Comparison of ENCODE assay signal across 26 cellular contexts in genomic region chr1:46362158-46362557, GRCh38. TPM values are rescaled to one million over a fixed set of nuclear protein-coding genes. Genes with fewer than 3 reads are reported as not detected.
DNase-seq lines count a peak whose midpoint lies in the region; ATAC-seq, FAIRE-seq and TF ChIP-seq lines count a peak whose summit lies in the region.
"Had no signal": no experiment of that assay in that cellular context is flagged by ENCODE, and none has a peak within 500 bp of the region (broad histone marks: within the 10 kb centered on the region; RNA-seq: fewer than 3 reads in every experiment).

No MANE protein-coding gene starts in this region.

- no peak overlapping the region for H2AFZ ChIP-seq in mesenchymal stem cell (ENCODE audit: low read depth, low read length)
- H2AFZ ChIP-seq: GM23338 had no signal

- intact Hi-C loops in left ventricle myocardium superior (cut with micrococcal nuclease) (no loop called here), left cardiac atrium (cut with DNase I) (no loop called here), psoas muscle (cut with DNase I) (no loop called here), kidney (cut with DNase I) (no loop called here), head of caudate nucleus (cut with DNase I) (no loop called here)

- H3K27ac ChIP-seq in psoas muscle (no peak overlapping the region), mesenchymal stem cell (ENCODE audit: low read length, poor library complexity, severe bottlenecking) (no peak overlapping the region), kidney (ENCODE audit: low read depth in 2 of 2, low read length in 2 of 2) (no peak overlapping the region)
- H3K27ac ChIP-seq: 22Rv1; BLaER1 treated with 17β-estradiol and CSF1 and Interleukin-3, amounts not matched to agents 10 nM and 100 nM; KMS-11 had no signal

- peaks cover 14% of the 10 kb centered on the region for H3K79me1 ChIP-seq in mesenchymal stem cell (replicated peaks; ENCODE audit: low read length, poor library complexity, severe bottlenecking)

- H3K18ac ChIP-seq in mesenchymal stem cell (ENCODE audit: low read depth in 1 of 2, low read length in 2 of 2), result no peak overlapping the region

- H2BK5ac ChIP-seq in mesenchymal stem cell (ENCODE audit: low read depth, low read length, poor library complexity, severe bottlenecking), result no peak overlapping the region

- H3K36me3 ChIP-seq in psoas muscle (ENCODE audit: insufficient read depth in 1 of 2, low read depth in 1 of 2) (peaks cover 24 to 95% of the 10 kb centered on the region in 2 donors), mesenchymal stem cell (ENCODE audit: control insufficient read depth in 1 of 2, insufficient read depth in 2 of 2, low read depth in 1 of 2, low read length in 2 of 2) (peaks cover 31 to 68% of the 10 kb centered on the region in 2 experiments), kidney (ENCODE audit: control insufficient read depth in 1 of 2, insufficient read depth in 2 of 2, low read length in 2 of 2) (peaks cover 24 to 28% of the 10 kb centered on the region in 2 donors)

- H3K9ac ChIP-seq in mesenchymal stem cell (ENCODE audit: low read length), result no peak overlapping the region
- no peak overlapping the region for H3K9ac ChIP-seq in kidney (ENCODE audit: low read length in 2 of 2)
- H3K9ac ChIP-seq: BLaER1 treated with 17β-estradiol and CSF1 and Interleukin-3, amounts not matched to agents 10 nM and 100 nM; KMS-11 had no signal

- H3K4me3 ChIP-seq in psoas muscle, result no peak overlapping the region
- no peak overlapping the region for H3K4me3 ChIP-seq in mesenchymal stem cell (ENCODE audit: insufficient read depth in 1 of 2, low read depth in 1 of 2, low read length in 2 of 2)
- no peak overlapping the region for H3K4me3 ChIP-seq in kidney (ENCODE audit: low read length in 2 of 2)
- H3K4me3 ChIP-seq: BLaER1 treated with 17β-estradiol and CSF1 and Interleukin-3, amounts not matched to agents 10 nM and 100 nM; GM23338; HAP-1 had no signal

- no peak overlapping the region for H4K8ac ChIP-seq in mesenchymal stem cell (ENCODE audit: low read length)

- no peak overlapping the region for H3K14ac ChIP-seq in mesenchymal stem cell (ENCODE audit: low read length in 2 of 2)

- FAIRE-seq in kidney (lab: Jason Lieb, UNC), result no peak
- FAIRE-seq: G401.6, GM12892, HTR-8/SVneo had no signal

- TF ChIP-seq CTCF in psoas muscle (IDR thresholded peaks at IDR 0.05), result no peak
- TF ChIP-seq CTCF in kidney (IDR thresholded peaks at IDR 0.05; ENCODE audit: borderline replicate concordance, extremely low read depth, insufficient read depth), result no peak

- H3K23ac ChIP-seq in mesenchymal stem cell (ENCODE audit: low read length in 2 of 2), result no peak overlapping the region

- H2BK15ac ChIP-seq in mesenchymal stem cell (ENCODE audit: low read depth, poor library complexity, severe bottlenecking), result no peak overlapping the region

- no peak overlapping the region for H3K4ac ChIP-seq in mesenchymal stem cell (ENCODE audit: low read depth in 1 of 2, low read length in 2 of 2)

- H3K4me1 ChIP-seq in psoas muscle (peaks cover 8% of the 10 kb centered on the region), mesenchymal stem cell (ENCODE audit: control insufficient read depth, insufficient read depth, low read depth, low read length) (peaks cover 1% of the 10 kb centered on the region), kidney (ENCODE audit: control insufficient read depth in 1 of 2, insufficient read depth in 1 of 2, low read depth in 1 of 2, low read length in 2 of 2) (no peaks in the 10 kb centered on the region)
- H3K4me1 ChIP-seq: BLaER1 treated with 17β-estradiol and CSF1 and Interleukin-3, amounts not matched to agents 10 nM and 100 nM; Caco-2; HAP-1 had no signal

- H2AK5ac ChIP-seq in mesenchymal stem cell (ENCODE audit: low read length, severe bottlenecking), result no peak overlapping the region

- no peak overlapping the region for H2BK120ac ChIP-seq in mesenchymal stem cell (ENCODE audit: low read depth, low read length)

- H4K91ac ChIP-seq in mesenchymal stem cell (ENCODE audit: low read length), result no peak overlapping the region

- no peaks in the 10 kb centered on the region for H3K27me3 ChIP-seq in psoas muscle (ENCODE audit: insufficient read depth in 3 of 3, low read length in 2 of 3)
- H3K27me3 ChIP-seq in mesenchymal stem cell (ENCODE audit: control insufficient read depth in 1 of 2, insufficient read depth in 1 of 2, low read length in 2 of 2), result no peaks in the 10 kb centered on the region
- H3K27me3 ChIP-seq: BLaER1 treated with 17β-estradiol and CSF1 and Interleukin-3, amounts not matched to agents 10 nM and 100 nM had no signal

- peak; percentile 29 for ATAC-seq in left ventricle myocardium superior
- no peak for ATAC-seq in left cardiac atrium
- peak; percentile 31 to 58 (median 45) for ATAC-seq in psoas muscle
- ATAC-seq in HG03159 (IDR thresholded peaks at IDR 0.05; ENCODE audit: unreplicated experiment), result no peak
- ATAC-seq: GM23338 had no signal

- WGBS in psoas muscle, 3 donors, result 57 to 70% (median 68%) methylated on average over 3 of the region's 3 CpGs
- 99% methylated on average over 3 of the region's 3 CpGs for WGBS in mesenchymal stem cell

- H2BK12ac ChIP-seq in mesenchymal stem cell (ENCODE audit: low read length in 2 of 2), result no peak overlapping the region

- H3K4me2 ChIP-seq in mesenchymal stem cell (ENCODE audit: low read length, poor library complexity, severe bottlenecking), result no peak overlapping the region
- H3K4me2 ChIP-seq: BLaER1 treated with 17β-estradiol and CSF1 and Interleukin-3, amounts not matched to agents 10 nM and 100 nM; GM23338; KMS-11 had no signal

- H3K9me3 ChIP-seq in psoas muscle (no peaks in the 10 kb centered on the region), mesenchymal stem cell (ENCODE audit: control insufficient read depth, low read length) (no peaks in the 10 kb centered on the region), kidney (ENCODE audit: control insufficient read depth in 1 of 2, low read length in 2 of 2) (no peaks in the 10 kb centered on the region)
- H3K9me3 ChIP-seq: BLaER1 treated with 17β-estradiol and CSF1 and Interleukin-3, amounts not matched to agents 10 nM and 100 nM; Caco-2; HAP-1 had no signal

- no peak for DNase-seq in left ventricle myocardium superior
- DNase-seq in left cardiac atrium, result no peak
- DNase-seq in cerebellum (ENCODE audit: low spot score), result peak; percentile 65
- no peak for DNase-seq in psoas muscle
- no peak for DNase-seq in mesenchymal stem cell
- DNase-seq in kidney, result no peak
- no peak for DNase-seq in head of caudate nucleus
- DNase-seq: ACHN; Caco-2; CD4-positive, alpha-beta memory T cell; DMS153; NCI-H1092 treated with DMSO at 0.1 percent for 48 hours; NCI-H1436 treated with DMSO at 0.1 percent for 48 hours; NCI-H1930; NCI-H774; OCI-M1; Right ventricle myocardium superior had no signal

RNA-seq across cellular contexts. Expression of gene NSUN4, which starts 21.6 kb away (rescaled TPM):
- total RNA-seq in left ventricle myocardium superior, result 15.3 TPM
- total RNA-seq in left cardiac atrium, result 10 to 100 TPM; 13.4 to 17.4 TPM
- 12.9 TPM for total RNA-seq in cerebellum
- total RNA-seq in psoas muscle, result 10 to 100 TPM; 13.3 to 25.3 (median 20.9) TPM
- 10 to 100 TPM in 2 of 3 donors, 1 to 10 TPM in 1; 9.4 to 16.3 (median 10.7) TPM for polyA plus RNA-seq in psoas muscle
- 12.0 TPM for polyA plus RNA-seq in mesenchymal stem cell (2013, experiment 1 of 2)
- polyA plus RNA-seq in mesenchymal stem cell (2013, experiment 2 of 2), result 13.8 TPM
- total RNA-seq in kidney, result 32.2 TPM
- 12.4 TPM for polyA plus RNA-seq in kidney (ENCODE audit: insufficient read depth, low read depth, low replicate concordance)

RNA-seq across cellular contexts. Expression of gene FAAH, which starts 32.0 kb away (rescaled TPM):
- total RNA-seq in left ventricle myocardium superior (9.8 TPM), left cardiac atrium (10 to 100 TPM in 1 of 2 donors, 1 to 10 TPM in 1; 6.3 to 10.5 TPM), cerebellum (19.0 TPM), psoas muscle (10 to 100 TPM in 1 of 4 donors, 1 to 10 TPM in 3; 5.0 to 11.0 (median 7.6) TPM), kidney (39.3 TPM)
- polyA plus RNA-seq in psoas muscle (1 to 10 TPM; 1.6 to 5.7 (median 5.1) TPM), kidney (ENCODE audit: insufficient read depth, low read depth, low replicate concordance) (50.7 TPM)
- polyA plus RNA-seq in mesenchymal stem cell (2013, experiment 1 of 2), result 0.48 TPM
- 0.58 TPM for polyA plus RNA-seq in mesenchymal stem cell (2013, experiment 2 of 2)

RNA-seq across cellular contexts. Expression of gene UQCRH, which starts 58.7 kb away (rescaled TPM):
- total RNA-seq in left ventricle myocardium superior (1,191 TPM), left cardiac atrium (100 to 1,000 TPM; 770 to 822 TPM), cerebellum (177 TPM), psoas muscle (100 to 1,000 TPM; 267 to 440 (median 370) TPM), kidney (188 TPM)
- polyA plus RNA-seq in psoas muscle (1,000 to 10,000 TPM in 1 of 3 donors, 100 to 1,000 TPM in 2; 773 to 1,297 (median 800) TPM), kidney (ENCODE audit: insufficient read depth, low read depth, low replicate concordance) (850 TPM)
- 399 TPM for polyA plus RNA-seq in mesenchymal stem cell (2013, experiment 1 of 2)
- polyA plus RNA-seq in mesenchymal stem cell (2013, experiment 2 of 2), result 420 TPM

RNA-seq across cellular contexts. Expression of gene LRRC41, which starts 58.7 kb away (rescaled TPM):
- total RNA-seq in left ventricle myocardium superior (37.6 TPM), left cardiac atrium (10 to 100 TPM; 34.5 to 46.4 TPM), cerebellum (50.8 TPM), psoas muscle (10 to 100 TPM; 52.9 to 76.7 (median 60.1) TPM), kidney (59.6 TPM)
- polyA plus RNA-seq in psoas muscle (10 to 100 TPM; 34.1 to 53.7 (median 35.9) TPM), kidney (ENCODE audit: insufficient read depth, low read depth, low replicate concordance) (37.4 TPM)
- polyA plus RNA-seq in mesenchymal stem cell (2013, experiment 1 of 2), result 55.2 TPM
- 53.6 TPM for polyA plus RNA-seq in mesenchymal stem cell (2013, experiment 2 of 2)

Comparison
In these comparisons a context has a peak if more than half of its experiments do, and no peak if none do; other contexts are left out.
1. ATAC-seq: peak in left ventricle myocardium superior (single experiment) and psoas muscle (4 of 4); none in left cardiac atrium (0 of 2) and HG03159 (single experiment).